8 cellular contexts compared by ENCODE assay signal in genomic region chr2:95314964-95315611, GRCh38. TPM values are rescaled to one million over a fixed set of nuclear protein-coding genes. Genes with fewer than 3 reads are reported as not detected.
DNase-seq lines count a peak whose midpoint lies in the region; ATAC-seq, FAIRE-seq and TF ChIP-seq lines count a peak whose summit lies in the region.

No MANE protein-coding gene starts in this region.

- no peaks in the 10 kb centered on the region for H3K36me3 Mint-ChIP-seq in stimulated activated naive B cell treated with anti-CD40 and anti-IgM and Interleukin-4, amounts not matched to agents 10 μg/mL and 1 μg/mL and 100 μg/mL, for 72 hours

- 70% methylated on average over 16 of the region's 16 CpGs for WGBS in heart right ventricle, 2 donors

- H3K4me3 Mint-ChIP-seq in stimulated activated naive B cell treated with anti-CD40 and anti-IgM and Interleukin-4, amounts not matched to agents 10 μg/mL and 1 μg/mL and 100 μg/mL, for 72 hours: no peak overlapping the region

- intact Hi-C loops in heart right ventricle (cut with DNase I): loop anchor here in 9 of 10 donors (1.0 to 10.0 kb wide), 7 partner anchors 80 to 123 kb away; no protein-coding TSS in a partner anchor

- TF ChIP-seq CTCF in heart right ventricle (IDR thresholded peaks at IDR 0.05): peak; percentile 21 to 65 (median 56)

- no peak for TF ChIP-seq POLR2A in H54 (IDR thresholded peaks at IDR 0.05; ENCODE audit: low read depth, low read length)

- H3K9me3 ChIP-seq in heart right ventricle: no peaks in the 10 kb centered on the region

- H3K27me3 Mint-ChIP-seq in stimulated activated naive B cell treated with anti-CD40 and anti-IgM and Interleukin-4, amounts not matched to agents 10 μg/mL and 1 μg/mL and 100 μg/mL, for 72 hours: peaks cover 4 to 10% of the 10 kb centered on the region in 2 donors

- DNase-seq in AG08395 (ENCODE audit: low spot score) (peak; percentile 75), H54 (ENCODE audit: insufficient read length, low spot score) (peak; percentile 74), SW480 (ENCODE audit: low spot score) (peak; percentile 62), heart right ventricle (peak in 1 of 2 donors; percentile 32)
- DNase-seq in stimulated activated naive B cell treated with anti-CD40 and anti-IgM and Interleukin-4, amounts not matched to agents 10 μg/mL and 1 μg/mL and 100 μg/mL, for 72 hours: no peak

- no peaks in the 10 kb centered on the region for H3K9me3 Mint-ChIP-seq in stimulated activated naive B cell treated with anti-CD40 and anti-IgM and Interleukin-4, amounts not matched to agents 10 μg/mL and 1 μg/mL and 100 μg/mL, for 72 hours

- no peak overlapping the region for H3K27ac ChIP-seq in heart right ventricle

- H3K4me3 ChIP-seq in heart right ventricle: no peak overlapping the region

- H3K27ac Mint-ChIP-seq in stimulated activated naive B cell treated with anti-CD40 and anti-IgM and Interleukin-4, amounts not matched to agents 10 μg/mL and 1 μg/mL and 100 μg/mL, for 72 hours: no peak overlapping the region

- H3K27me3 ChIP-seq in heart right ventricle: peaks cover 0 to 32% (median 6%) of the 10 kb centered on the region in 7 donors

- no peaks in the 10 kb centered on the region for H3K36me3 ChIP-seq in heart right ventricle

- H3K4me1 Mint-ChIP-seq in stimulated activated naive B cell treated with anti-CD40 and anti-IgM and Interleukin-4, amounts not matched to agents 10 μg/mL and 1 μg/mL and 100 μg/mL, for 72 hours: no peaks in the 10 kb centered on the region

- peak in 5 of 8 donors; percentile 17 to 74 (median 66) for ATAC-seq in heart right ventricle
- ATAC-seq in stimulated activated naive B cell treated with anti-CD40 and anti-IgM and Interleukin-4, amounts not matched to agents 10 μg/mL and 1 μg/mL and 100 μg/mL, for 72 hours (replicated peaks): peak; percentile 38 to 56
- ATAC-seq in HG03045 (IDR thresholded peaks at IDR 0.05; ENCODE audit: unreplicated experiment): no peak
- no peak for ATAC-seq in HG03108 (IDR thresholded peaks at IDR 0.05; ENCODE audit: unreplicated experiment)
- no peak for ATAC-seq in GM21515 (IDR thresholded peaks at IDR 0.05; ENCODE audit: unreplicated experiment)

- FAIRE-seq in H54 (lab: Jason Lieb, UNC): no peak

- no peaks in the 10 kb centered on the region for H3K4me1 ChIP-seq in heart right ventricle

RNA-seq across cellular contexts. Expression of gene KCNIP3, which starts 17.9 kb away (rescaled TPM):
- total RNA-seq in heart right ventricle: 1 to 10 TPM; 2.1 to 8.0 (median 3.9) TPM
- 1 to 10 TPM; 3.6 to 6.8 TPM for polyA plus RNA-seq in heart right ventricle

RNA-seq across cellular contexts. Expression of gene PROM2, which starts 40.8 kb away (rescaled TPM):
- 1 to 10 TPM in 4 of 10 donors, under 1 TPM in 6; 0.32 to 2.5 (median 0.94) TPM for total RNA-seq in heart right ventricle
- 1 to 10 TPM in 1 of 2 donors, under 1 TPM in 1; 0.72 to 3.4 TPM for polyA plus RNA-seq in heart right ventricle

Comparison
In these comparisons a context has a peak if more than half of its experiments do, and no peak if none do; other contexts are left out.
1. ATAC-seq: peak in heart right ventricle (5 of 8) and stimulated activated naive B cell treated with anti-CD40 and anti-IgM and Interleukin-4, amounts not matched to agents 10 μg/mL and 1 μg/mL and 100 μg/mL, for 72 hours (2 of 2); none in HG03045 (single experiment), HG03108 (single experiment) and GM21515 (single experiment).